7 cellular contexts compared by ENCODE assay signal in the genomic region with DNA sequence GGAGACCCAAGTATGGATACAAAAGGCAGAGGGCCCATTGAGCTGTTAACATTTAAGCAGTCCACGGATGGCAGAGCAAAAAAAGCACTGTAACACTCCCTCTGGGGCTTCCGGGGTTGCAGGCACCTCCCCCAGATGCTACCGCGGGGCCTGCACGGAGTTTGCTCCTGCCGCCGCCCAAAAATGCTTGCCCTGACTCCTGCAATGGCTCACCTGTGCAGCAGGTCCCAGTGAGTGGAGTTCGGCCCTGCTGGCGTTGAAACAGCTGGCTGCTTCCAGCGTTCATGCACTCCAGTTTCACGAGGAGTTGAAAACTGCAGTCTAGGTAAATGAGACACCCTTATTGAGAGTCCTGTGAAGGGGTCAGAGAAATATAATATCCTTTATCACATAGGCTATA.
"Had no signal": no experiment of that assay in that cellular context is flagged by ENCODE, and none has a peak within 500 bp of the region (broad histone marks: within the 10 kb centered on the region; RNA-seq: fewer than 3 reads in every experiment).

No MANE protein-coding gene starts in this region.

- H3K27ac Mint-ChIP-seq: GM23338, H9 had no signal

- H3K4me3 ChIP-seq: GM23338, K562 had no signal

- H3K4me2 ChIP-seq: GM23338 had no signal

- H2AFZ ChIP-seq: GM23338 had no signal

- DNase-seq: H9, HCEC 1CT, IMR-90, KG1 had no signal

- H3K4me3 Mint-ChIP-seq: GM23338, H9 had no signal

- H3K4me1 Mint-ChIP-seq: GM23338, H9 had no signal

- ATAC-seq: GM23338, HepG2, K562 had no signal
